ENCODE assay signal across 12 cellular contexts in genomic region chr3:130380398-130380797, GRCh38. TPM values are rescaled to one million over a fixed set of nuclear protein-coding genes. Genes with fewer than 3 reads are reported as not detected.
"Had no signal": no experiment of that assay in that cellular context is flagged by ENCODE, and none has a peak within 500 bp of the region (broad histone marks: within the 10 kb centered on the region; RNA-seq: fewer than 3 reads in every experiment).

No MANE protein-coding gene starts in this region.

- DNase-seq: GM23248, GOT3, H7, H9, HCEC 1CT, HFFc6 had no signal

- H3K4me1 ChIP-seq: HAP-1 had no signal

- H3K9me3 Mint-ChIP-seq: GM23338, H9 had no signal

- ATAC-seq: GM23338, HCT116 had no signal

- H3K27ac ChIP-seq: GM23248 had no signal

- H3K27ac Mint-ChIP-seq: GM23338, H9, HFFc6 had no signal

- H3K4me3 Mint-ChIP-seq: GM23338, H9, HFFc6 had no signal

- H3K9me3 ChIP-seq: HAP-1 had no signal

- H3K4me3 ChIP-seq: GM23248, GM23338, HAP-1 had no signal

- H3K4me1 Mint-ChIP-seq: GM23338, H9 had no signal

- FAIRE-seq: H1, H54 had no signal

- H3K9ac ChIP-seq: GM23248 had no signal

- H3K36me3 ChIP-seq: HAP-1 had no signal

- H2AFZ ChIP-seq: GM23248, GM23338 had no signal

- H3K4me2 ChIP-seq: GM23338 had no signal

RNA-seq across cellular contexts. Expression of gene COL6A5, which starts 34.9 kb away (rescaled TPM):
- total RNA-seq: GM23248, H4, H7, HFFc6 had no signal
- polyA plus RNA-seq: GM23248 had no signal
